ENCODE assay signal across 8 cellular contexts in genomic region chr2:129085386-129085785, GRCh38.
"Had no signal": no experiment of that assay in that cellular context is flagged by ENCODE, and none has a peak within 500 bp of the region (broad histone marks: within the 10 kb centered on the region; RNA-seq: fewer than 3 reads in every experiment).

No MANE protein-coding gene starts in this region.

- DNase-seq: GM23248, GOT3, H7, HFFc6, IMR-90 had no signal

- H3K4me1 ChIP-seq: HAP-1 had no signal

- H3K36me3 ChIP-seq: HAP-1 had no signal

- H3K9me3 ChIP-seq: HAP-1 had no signal

- H3K27ac Mint-ChIP-seq: HFFc6 had no signal

- H3K4me3 Mint-ChIP-seq: HFFc6 had no signal

- H2AFZ ChIP-seq: GM23248 had no signal

- H3K27ac ChIP-seq: GM23248, HL-60 had no signal

- H3K4me3 ChIP-seq: GM23248, HAP-1, K562 had no signal

- H3K9ac ChIP-seq: GM23248 had no signal
